Comparison of ENCODE assay signal across 10 cellular contexts in the genomic region with DNA sequence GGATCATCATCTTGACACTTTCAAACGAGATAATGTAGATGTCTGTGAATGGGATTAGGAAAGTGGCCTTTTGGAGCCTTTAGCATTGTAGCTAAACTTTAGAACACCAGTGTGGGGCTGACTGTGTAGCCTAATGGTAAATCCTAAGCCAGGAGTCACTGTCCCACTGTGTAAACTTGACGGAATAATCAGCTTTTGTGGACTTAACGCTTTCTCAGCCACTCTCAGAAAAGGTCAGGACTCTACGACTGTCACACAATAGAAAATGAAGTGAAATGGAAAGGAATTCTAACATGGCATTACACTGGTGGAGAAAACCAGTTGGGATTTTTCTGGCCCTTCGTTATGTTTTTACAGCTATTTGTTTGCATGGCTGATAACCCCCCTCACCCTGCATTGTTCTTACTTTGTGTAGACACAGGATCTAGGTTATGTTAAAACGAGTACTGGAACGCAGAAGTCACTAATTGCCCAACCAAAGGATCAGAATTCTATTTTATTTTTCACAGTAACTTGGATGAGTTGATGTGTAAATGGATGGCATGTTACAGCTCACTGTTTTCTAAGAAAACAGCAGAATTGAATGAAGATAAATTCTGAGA.
"Had no signal": no experiment of that assay in that cellular context is flagged by ENCODE, and none has a peak within 500 bp of the region (broad histone marks: within the 10 kb centered on the region; RNA-seq: fewer than 3 reads in every experiment).

No MANE protein-coding gene starts in this region.

- H3K27ac Mint-ChIP-seq: activated CD4-positive, alpha-beta memory T cell treated with anti-CD3 and anti-CD28 coated beads, Interleukin-2, amount 10 ng/mL, durations not matched to agents 7 days and 5 days; activated naive CD8-positive, alpha-beta T cell treated with anti-CD3 and anti-CD28 coated beads, Interleukin-2, amount 50 U/mL, for 24 hours had no signal

- H3K4me3 Mint-ChIP-seq: activated naive CD8-positive, alpha-beta T cell treated with anti-CD3 and anti-CD28 coated beads, Interleukin-2, amount 50 U/mL, for 24 hours had no signal

- H3K36me3 ChIP-seq: ascending aorta, lower lobe of right lung, stomach, thoracic aorta had no signal

- H2AFZ ChIP-seq: parathyroid adenoma had no signal

- H3K9me3 Mint-ChIP-seq: activated CD4-positive, alpha-beta memory T cell treated with anti-CD3 and anti-CD28 coated beads, Interleukin-2, amount 10 ng/mL, durations not matched to agents 7 days and 5 days; activated naive CD8-positive, alpha-beta T cell treated with anti-CD3 and anti-CD28 coated beads, Interleukin-2, amount 50 U/mL, for 24 hours; activated T-cell treated with anti-CD3 and anti-CD28 coated beads, Interleukin-2, amount 50 U/mL, for 72 hours had no signal

- H3K4me3 ChIP-seq: ascending aorta, coronary artery, lower lobe of right lung, skin epidermis, stomach, thoracic aorta had no signal

- H3K79me2 ChIP-seq: parathyroid adenoma had no signal

- H3K9me3 ChIP-seq: ascending aorta, lower lobe of right lung, stomach, thoracic aorta had no signal

- H3K4me1 ChIP-seq: ascending aorta, lower lobe of right lung, parathyroid adenoma had no signal

- H3K27ac ChIP-seq: ascending aorta, coronary artery, lower lobe of right lung, parathyroid adenoma, skin epidermis, stomach, thoracic aorta had no signal

- H3K9ac ChIP-seq: parathyroid adenoma had no signal

- DNase-seq: lower lobe of right lung had no signal

- H3K27me3 Mint-ChIP-seq: activated CD4-positive, alpha-beta memory T cell treated with anti-CD3 and anti-CD28 coated beads, Interleukin-2, amount 10 ng/mL, durations not matched to agents 7 days and 5 days had no signal
